1 cellular context compared by ENCODE assay signal in the genomic region with DNA sequence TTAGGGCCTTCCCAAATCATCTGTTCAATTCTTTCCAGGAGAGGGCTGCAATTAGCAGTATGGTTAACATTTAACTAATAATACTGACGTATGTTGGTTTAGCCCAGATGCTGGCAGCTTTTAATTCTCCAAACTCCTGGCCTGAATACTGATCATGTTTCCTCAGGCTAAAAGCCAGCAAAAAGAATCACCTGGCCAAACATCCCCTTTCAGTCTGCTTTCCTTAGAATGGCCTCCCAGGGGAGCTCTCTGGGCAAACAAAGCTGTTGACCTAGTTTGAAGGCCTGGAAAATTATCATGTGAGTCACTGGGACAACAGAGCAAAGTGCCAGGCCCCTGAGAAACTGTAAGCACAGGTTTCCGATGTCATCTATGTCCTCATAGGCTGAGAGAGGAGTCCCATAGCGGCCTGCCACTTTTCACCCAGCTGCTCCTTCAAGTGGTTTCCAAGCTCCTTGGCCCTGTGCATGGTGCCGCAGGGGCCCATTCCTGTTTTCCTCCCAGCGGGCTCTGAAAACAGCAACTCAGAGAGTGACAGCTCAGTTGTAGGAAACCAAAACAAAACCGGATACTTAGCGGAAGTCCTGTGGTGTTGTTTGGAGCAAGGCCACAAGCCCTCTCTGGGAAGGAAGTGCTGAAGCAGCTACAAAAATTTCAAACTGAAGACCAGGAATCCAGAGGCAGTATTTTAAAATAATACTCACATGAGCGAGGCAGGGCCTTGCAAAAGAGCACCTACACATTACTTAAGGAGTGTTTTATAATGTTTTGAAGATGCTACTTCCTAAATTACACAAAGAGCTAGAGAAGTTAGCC.
A peak's percentile ranks its signal among the peaks of the same experiment; 100 is the strongest.
TF ChIP-seq lines count a peak whose summit lies in the region.

No MANE protein-coding gene starts in this region.

TF ChIP-seq in A549, 52 proteins besides CTCF, POLR2A, EP300 and RAD21 (continued from another document):
- TF ChIP-seq, protein P1, sequence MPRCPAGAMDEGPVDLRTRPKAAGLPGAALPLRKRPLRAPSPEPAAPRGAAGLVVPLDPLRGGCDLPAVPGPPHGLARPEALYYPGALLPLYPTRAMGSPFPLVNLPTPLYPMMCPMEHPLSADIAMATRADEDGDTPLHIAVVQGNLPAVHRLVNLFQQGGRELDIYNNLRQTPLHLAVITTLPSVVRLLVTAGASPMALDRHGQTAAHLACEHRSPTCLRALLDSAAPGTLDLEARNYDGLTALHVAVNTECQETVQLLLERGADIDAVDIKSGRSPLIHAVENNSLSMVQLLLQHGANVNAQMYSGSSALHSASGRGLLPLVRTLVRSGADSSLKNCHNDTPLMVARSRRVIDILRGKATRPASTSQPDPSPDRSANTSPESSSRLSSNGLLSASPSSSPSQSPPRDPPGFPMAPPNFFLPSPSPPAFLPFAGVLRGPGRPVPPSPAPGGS (IDR thresholded peaks at IDR 0.05): peak; percentile 92
- TF ChIP-seq FOXS1 (CRISPR knock-in tag; IDR thresholded peaks at IDR 0.05) (peak; percentile 63; the same call in 1 of the 2 replicates), FOSB (CRISPR knock-in tag; IDR thresholded peaks at IDR 0.05) (0 out of 2 replicates have a peak, but pooled peaks have one; percentile 20), HDAC2 (IDR thresholded peaks at IDR 0.05) (no peak), JUNB (IDR thresholded peaks at IDR 0.05) (peak; percentile 98), MAFK (IDR thresholded peaks at IDR 0.05; ENCODE audit: partially characterized antibody) (peak; percentile 83)
